Comparison of ENCODE assay signal across 1 cellular context in the genomic region with DNA sequence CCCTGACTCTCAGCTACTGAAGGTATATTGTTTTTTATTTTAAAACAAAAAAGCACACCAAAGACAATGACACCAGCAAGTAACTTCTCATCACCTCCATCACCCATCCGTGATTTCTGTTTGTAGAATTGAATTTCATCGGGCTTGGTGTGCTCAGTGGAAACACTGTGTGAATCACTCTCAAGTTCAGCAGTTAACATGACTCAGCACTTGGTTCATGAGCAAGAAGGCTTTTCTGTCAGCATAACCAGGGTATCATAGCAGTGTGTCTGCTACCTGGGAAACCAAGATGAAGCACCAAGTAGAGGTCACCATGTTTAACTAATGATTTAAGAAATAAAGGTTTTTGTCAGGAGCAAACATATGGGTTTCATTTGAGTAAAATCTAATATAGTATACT.
TF ChIP-seq lines count a peak whose summit lies in the region.

No MANE protein-coding gene starts in this region.

TF ChIP-seq in GM23338, 12 proteins besides CTCF, POLR2A, EP300 and RAD21 (continued from another document):
- TF ChIP-seq, protein P1, sequence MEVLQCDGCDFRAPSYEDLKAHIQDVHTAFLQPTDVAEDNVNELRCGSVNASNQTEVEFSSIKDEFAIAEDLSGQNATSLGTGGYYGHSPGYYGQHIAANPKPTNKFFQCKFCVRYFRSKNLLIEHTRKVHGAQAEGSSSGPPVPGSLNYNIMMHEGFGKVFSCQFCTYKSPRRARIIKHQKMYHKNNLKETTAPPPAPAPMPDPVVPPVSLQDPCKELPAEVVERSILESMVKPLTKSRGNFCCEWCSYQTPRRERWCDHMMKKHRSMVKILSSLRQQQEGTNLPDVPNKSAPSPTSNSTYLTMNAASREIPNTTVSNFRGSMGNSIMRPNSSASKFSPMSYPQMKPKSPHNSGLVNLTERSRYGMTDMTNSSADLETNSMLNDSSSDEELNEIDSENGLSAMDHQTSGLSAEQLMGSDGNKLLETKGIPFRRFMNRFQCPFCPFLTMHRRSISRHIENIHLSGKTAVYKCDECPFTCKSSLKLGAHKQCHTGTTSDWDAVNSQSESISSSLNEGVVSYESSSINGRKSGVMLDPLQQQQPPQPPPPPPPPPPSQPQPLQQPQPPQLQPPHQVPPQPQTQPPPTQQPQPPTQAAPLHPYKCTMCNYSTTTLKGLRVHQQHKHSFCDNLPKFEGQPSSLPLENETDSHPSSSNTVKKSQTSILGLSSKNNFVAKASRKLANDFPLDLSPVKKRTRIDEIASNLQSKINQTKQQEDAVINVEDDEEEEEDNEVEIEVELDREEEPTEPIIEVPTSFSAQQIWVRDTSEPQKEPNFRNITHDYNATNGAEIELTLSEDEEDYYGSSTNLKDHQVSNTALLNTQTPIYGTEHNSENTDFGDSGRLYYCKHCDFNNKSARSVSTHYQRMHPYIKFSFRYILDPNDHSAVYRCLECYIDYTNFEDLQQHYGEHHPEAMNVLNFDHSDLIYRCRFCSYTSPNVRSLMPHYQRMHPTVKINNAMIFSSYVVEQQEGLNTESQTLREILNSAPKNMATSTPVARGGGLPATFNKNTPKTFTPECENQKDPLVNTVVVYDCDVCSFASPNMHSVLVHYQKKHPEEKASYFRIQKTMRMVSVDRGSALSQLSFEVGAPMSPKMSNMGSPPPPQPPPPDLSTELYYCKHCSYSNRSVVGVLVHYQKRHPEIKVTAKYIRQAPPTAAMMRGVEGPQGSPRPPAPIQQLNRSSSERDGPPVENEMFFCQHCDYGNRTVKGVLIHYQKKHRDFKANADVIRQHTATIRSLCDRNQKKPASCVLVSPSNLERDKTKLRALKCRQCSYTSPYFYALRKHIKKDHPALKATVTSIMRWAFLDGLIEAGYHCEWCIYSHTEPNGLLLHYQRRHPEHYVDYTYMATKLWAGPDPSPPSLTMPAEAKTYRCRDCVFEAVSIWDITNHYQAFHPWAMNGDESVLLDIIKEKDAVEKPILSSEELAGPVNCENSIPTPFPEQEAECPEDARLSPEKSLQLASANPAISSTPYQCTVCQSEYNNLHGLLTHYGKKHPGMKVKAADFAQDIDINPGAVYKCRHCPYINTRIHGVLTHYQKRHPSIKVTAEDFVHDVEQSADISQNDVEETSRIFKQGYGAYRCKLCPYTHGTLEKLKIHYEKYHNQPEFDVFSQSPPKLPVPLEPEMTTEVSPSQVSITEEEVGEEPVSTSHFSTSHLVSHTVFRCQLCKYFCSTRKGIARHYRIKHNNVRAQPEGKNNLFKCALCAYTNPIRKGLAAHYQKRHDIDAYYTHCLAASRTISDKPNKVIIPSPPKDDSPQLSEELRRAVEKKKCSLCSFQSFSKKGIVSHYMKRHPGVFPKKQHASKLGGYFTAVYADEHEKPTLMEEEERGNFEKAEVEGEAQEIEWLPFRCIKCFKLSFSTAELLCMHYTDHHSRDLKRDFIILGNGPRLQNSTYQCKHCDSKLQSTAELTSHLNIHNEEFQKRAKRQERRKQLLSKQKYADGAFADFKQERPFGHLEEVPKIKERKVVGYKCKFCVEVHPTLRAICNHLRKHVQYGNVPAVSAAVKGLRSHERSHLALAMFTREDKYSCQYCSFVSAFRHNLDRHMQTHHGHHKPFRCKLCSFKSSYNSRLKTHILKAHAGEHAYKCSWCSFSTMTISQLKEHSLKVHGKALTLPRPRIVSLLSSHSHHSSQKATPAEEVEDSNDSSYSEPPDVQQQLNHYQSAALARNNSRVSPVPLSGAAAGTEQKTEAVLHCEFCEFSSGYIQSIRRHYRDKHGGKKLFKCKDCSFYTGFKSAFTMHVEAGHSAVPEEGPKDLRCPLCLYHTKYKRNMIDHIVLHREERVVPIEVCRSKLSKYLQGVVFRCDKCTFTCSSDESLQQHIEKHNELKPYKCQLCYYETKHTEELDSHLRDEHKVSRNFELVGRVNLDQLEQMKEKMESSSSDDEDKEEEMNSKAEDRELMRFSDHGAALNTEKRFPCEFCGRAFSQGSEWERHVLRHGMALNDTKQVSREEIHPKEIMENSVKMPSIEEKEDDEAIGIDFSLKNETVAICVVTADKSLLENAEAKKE (CRISPR knock-in tag; IDR thresholded peaks at IDR 0.05), result no peak
- TF ChIP-seq, protein P2, sequence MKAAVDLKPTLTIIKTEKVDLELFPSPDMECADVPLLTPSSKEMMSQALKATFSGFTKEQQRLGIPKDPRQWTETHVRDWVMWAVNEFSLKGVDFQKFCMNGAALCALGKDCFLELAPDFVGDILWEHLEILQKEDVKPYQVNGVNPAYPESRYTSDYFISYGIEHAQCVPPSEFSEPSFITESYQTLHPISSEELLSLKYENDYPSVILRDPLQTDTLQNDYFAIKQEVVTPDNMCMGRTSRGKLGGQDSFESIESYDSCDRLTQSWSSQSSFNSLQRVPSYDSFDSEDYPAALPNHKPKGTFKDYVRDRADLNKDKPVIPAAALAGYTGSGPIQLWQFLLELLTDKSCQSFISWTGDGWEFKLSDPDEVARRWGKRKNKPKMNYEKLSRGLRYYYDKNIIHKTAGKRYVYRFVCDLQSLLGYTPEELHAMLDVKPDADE (IDR thresholded peaks at IDR 0.05), result no peak
- no peak for TF ChIP-seq EZH2phosphoT487 (IDR thresholded peaks at IDR 0.05; ENCODE audit: unreplicated experiment)
TF ChIP-seq in GM23338: peak in this region for 0.
